15 cellular contexts compared by ENCODE assay signal in the genomic region with DNA sequence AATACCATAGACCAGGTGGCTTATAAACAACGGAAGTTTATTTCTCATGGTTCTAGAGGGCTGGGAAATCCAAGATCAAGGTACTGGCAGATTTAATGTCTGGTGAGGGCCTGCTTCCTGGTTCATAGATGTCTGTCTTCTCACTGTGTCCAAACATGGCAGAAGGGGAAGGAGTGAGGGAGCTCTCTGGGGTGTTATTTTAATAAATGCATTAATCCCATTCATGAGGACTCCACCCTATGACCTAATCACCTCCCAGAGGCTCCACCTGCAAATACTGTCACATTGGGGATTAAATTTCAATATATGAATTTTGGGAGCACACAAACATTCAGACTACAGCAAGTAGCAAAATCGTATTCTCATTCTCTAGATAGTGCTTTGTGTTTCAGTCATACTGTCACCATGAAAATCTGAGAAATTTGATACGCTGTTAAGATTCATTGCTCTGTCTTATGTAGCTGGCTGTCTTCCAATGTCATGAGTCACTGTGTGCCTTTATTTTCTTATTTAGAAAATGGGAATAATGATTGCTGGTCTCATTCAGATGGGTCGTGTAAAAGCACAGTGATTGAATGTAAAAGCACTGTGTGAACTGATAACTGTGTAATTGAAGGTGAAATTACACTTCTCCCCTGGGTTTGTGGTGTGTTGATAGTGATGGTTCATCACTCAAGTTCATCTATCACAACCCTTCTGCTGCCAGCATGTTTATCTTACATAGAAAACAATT. TPM values are rescaled to one million over a fixed set of nuclear protein-coding genes. Genes with fewer than 3 reads are reported as not detected.
DNase-seq lines count a peak whose midpoint lies in the region; ATAC-seq and TF ChIP-seq lines count a peak whose summit lies in the region.
"Had no signal": no experiment of that assay in that cellular context is flagged by ENCODE, and none has a peak within 500 bp of the region (broad histone marks: within the 10 kb centered on the region; RNA-seq: fewer than 3 reads in every experiment).

No MANE protein-coding gene starts in this region.

- H2AFZ ChIP-seq in PC-9 (no peak overlapping the region), fibroblast of lung (ENCODE audit: low read length) (no peak overlapping the region)

- no peaks in the 10 kb centered on the region for H3K9me3 ChIP-seq in PC-9 (ENCODE audit: insufficient read depth, low read depth)
- H3K9me3 ChIP-seq in fibroblast of lung (ENCODE audit: control insufficient read depth, insufficient read depth, low read depth, low read length): no peaks in the 10 kb centered on the region
- H3K9me3 ChIP-seq in body of pancreas: no peaks in the 10 kb centered on the region

- H3F3A ChIP-seq in PC-9 (ENCODE audit: insufficient read depth, low read depth): no peaks in the 10 kb centered on the region

- H3K9ac ChIP-seq in fibroblast of lung (ENCODE audit: insufficient read depth, low read length): no peak overlapping the region

- POLR2A ChIA-PET in PC-9 (lab: Charles Lee; ENCODE audit: unreplicated experiment): interaction anchor here (0.6 kb wide), 2 partner anchors 112 to 291 kb away, joined by 4 read pairs; a partner anchor contains a TSS

- no peaks in the 10 kb centered on the region for H4K20me1 ChIP-seq in PC-9 (ENCODE audit: insufficient read depth)
- H4K20me1 ChIP-seq in fibroblast of lung (ENCODE audit: control insufficient read depth, extremely low read depth, insufficient read depth, low read length): no peaks in the 10 kb centered on the region

- CTCF ChIA-PET in PC-9 (lab: Charles Lee): no interaction called here

- H3K36me3 ChIP-seq in PC-9 (ENCODE audit: low read depth) (no peaks in the 10 kb centered on the region), fibroblast of lung (ENCODE audit: control insufficient read depth, insufficient read depth, low read length) (no peaks in the 10 kb centered on the region), body of pancreas (replicated peaks in 1 of 2; ENCODE audit: insufficient read depth in 1 of 2, low read depth in 2 of 2) (no peaks in the 10 kb centered on the region)

- peaks cover 55% of the 10 kb centered on the region for H3K79me2 ChIP-seq in PC-9 (ENCODE audit: low read depth)
- H3K79me2 ChIP-seq in fibroblast of lung (ENCODE audit: control insufficient read depth, insufficient read depth, low read length): peaks cover 14% of the 10 kb centered on the region

- 55 to 64% methylated on average over 4 of the region's 4 CpGs for WGBS in body of pancreas, 2 donors

- TF ChIP-seq CTCF in C4-2B (conservative IDR thresholded peaks at IDR 0.05): no peak
- TF ChIP-seq CTCF in PC-9 (conservative IDR thresholded peaks at IDR 0.05): no peak
- TF ChIP-seq CTCF in fibroblast of lung (conservative IDR thresholded peaks at IDR 0.05 in 1 of 2, IDR thresholded peaks at IDR 0.05 in 1 of 2; ENCODE audit: low read depth in 1 of 2, low read length in 2 of 2): no peak
- no peak for TF ChIP-seq CTCF in body of pancreas (IDR thresholded peaks at IDR 0.05)

- DNase-seq in HT1080 (ENCODE audit: low read depth) (peak; percentile 48), PC-9 (peak; percentile 17 to 39), fibroblast of lung (ENCODE audit: low read depth in 2 of 2) (peak; percentile 62 to 64), body of pancreas (no peak), kidney glomerular epithelial cell (lab: John Stamatoyannopoulos, UW) (no peak)
- no peak for DNase-seq in effector CD8-positive, alpha-beta T cell (lab: John Stamatoyannopoulos, UW)
- DNase-seq: activated T-cell treated with anti-CD3 and anti-CD28 coated beads, Interleukin-2, amount 50 U/mL, for 1 hour; AML-193; caudate nucleus; stimulated activated CD4-positive, alpha-beta T cell treated with anti-CD3 and anti-CD28 coated beads, Interleukin-2, amount 100 ng/mL, for 48 hours; stimulated activated naive CD8-positive, alpha-beta T cell treated with anti-CD3 and anti-CD28 coated beads, Interleukin-15, amount 100 ng/mL, for 72 hours had no signal

- H3K4me2 ChIP-seq in PC-9 (peak overlapping the region; percentile 10), fibroblast of lung (ENCODE audit: extremely low read depth, insufficient read depth, low read length) (no peak overlapping the region)

- no peaks in the 10 kb centered on the region for H3K27me3 ChIP-seq in PC-9 (ENCODE audit: insufficient read depth, low read depth)
- H3K27me3 ChIP-seq in fibroblast of lung (ENCODE audit: control insufficient read depth, insufficient read depth, low read length): no peaks in the 10 kb centered on the region
- H3K27me3 ChIP-seq in body of pancreas: no peaks in the 10 kb centered on the region

- TF ChIP-seq POLR2A in body of pancreas (IDR thresholded peaks at IDR 0.05): no peak

- H3K27ac ChIP-seq in C4-2B (peak overlapping the region; percentile 58; the same call in 1 of the 2 replicates), PC-9 (0 out of 2 replicates have a peak overlapping the region, but pooled peaks have one; percentile 29), fibroblast of lung (ENCODE audit: insufficient read depth, low read length) (no peak overlapping the region), body of pancreas (no peak overlapping the region)
- H3K27ac ChIP-seq: RWPE1 had no signal

- H3K9me2 ChIP-seq in PC-9 (ENCODE audit: insufficient read depth): no peaks in the 10 kb centered on the region

- intact Hi-C loops in PC-9 (cut with micrococcal nuclease; ENCODE audit: unreplicated experiment): no loop called here
- intact Hi-C loops in body of pancreas (cut with DNase I): no loop called here

- no TSS peak for BruUV-seq in PC-9 (replicated peaks; lab: Mats Ljungman, UMichigan)

- H3K4me3 ChIP-seq in PC-9 (no peak overlapping the region), fibroblast of lung (replicated peaks in 1 of 4; ENCODE audit: control extremely low read depth in 1 of 4, insufficient read depth in 1 of 4, low read depth in 3 of 4, low read length in 4 of 4) (no peak overlapping the region), body of pancreas (no peak overlapping the region)

- ATAC-seq in body of pancreas (no peak), GM21367 (IDR thresholded peaks at IDR 0.05; ENCODE audit: unreplicated experiment) (no peak)
- ATAC-seq: stimulated activated naive CD8-positive, alpha-beta T cell treated with anti-CD3 and anti-CD28 coated beads, Interleukin-15, amount 100 ng/mL, for 72 hours had no signal

- H3K4me1 ChIP-seq in PC-9 (replicated peaks; ENCODE audit: insufficient read depth) (peaks cover 15% of the 10 kb centered on the region), fibroblast of lung (ENCODE audit: control insufficient read depth, extremely low read depth, insufficient read depth, low read length) (no peaks in the 10 kb centered on the region), body of pancreas (peaks cover 14% of the 10 kb centered on the region)

RNA-seq across cellular contexts. Expression of a gene that starts 8.9 kb away (rescaled TPM):
- not detected in 2 replicates for total RNA-seq in HT1080 (2014; rRNA removed; shearing (Covaris generic))
- polyA plus RNA-seq in HT1080 (2015; cell fraction: cytosol; rRNA removed): not detected in 2 replicates
- polyA plus RNA-seq in HT1080 (2015; cell fraction: nucleus; rRNA removed): not detected in 2 replicates
- total RNA-seq in PC-9 (2021) (not detected in 2 replicates), fibroblast of lung (not detected in 2 replicates), body of pancreas (not detected)
- polyA plus RNA-seq in fibroblast of lung: not detected in 2 replicates
- not detected in 2 replicates for polyA plus RNA-seq in fibroblast of lung (2012)
- polyA minus RNA-seq in fibroblast of lung (ENCODE audit: low replicate concordance): not detected in 2 replicates
- total RNA-seq: frontal cortex had no signal

RNA-seq across cellular contexts. Expression of a gene that starts 26.8 kb away (rescaled TPM):
- total RNA-seq in HT1080 (2014; rRNA removed; shearing (Covaris generic)): 8.6 and 17.7 TPM in 2 replicates
- 11.2 and 11.7 TPM in 2 replicates for polyA plus RNA-seq in HT1080 (2015; cell fraction: cytosol; rRNA removed)
- 6.0 and 7.0 TPM in 2 replicates for polyA plus RNA-seq in HT1080 (2015; cell fraction: nucleus; rRNA removed)
- 16.7 and 22.2 TPM in 2 replicates for total RNA-seq in PC-9 (2021)
- total RNA-seq in fibroblast of lung: 6.7 and 7.4 TPM in 2 replicates
- polyA plus RNA-seq in fibroblast of lung: 4.6 and 6.9 TPM in 2 replicates
- 6.8 and 8.7 TPM in 2 replicates for polyA plus RNA-seq in fibroblast of lung (2012)
- polyA minus RNA-seq in fibroblast of lung (ENCODE audit: low replicate concordance): 0.26 TPM in 1 of 2 replicates, not detected in the other
- 1 to 10 TPM; 4.4 to 5.6 TPM for total RNA-seq in body of pancreas

Comparison
In these comparisons a context has a peak if more than half of its experiments do, and no peak if none do; other contexts are left out.
1. H3K27ac ChIP-seq: peak in C4-2B (single experiment) and PC-9 (single experiment); none in fibroblast of lung (single experiment) and body of pancreas (0 of 4).
2. DNase-seq: peak in HT1080 (single experiment), PC-9 (2 of 2) and fibroblast of lung (2 of 2); none in body of pancreas (0 of 4), effector CD8-positive, alpha-beta T cell (single experiment) and kidney glomerular epithelial cell (single experiment).